In genomic region chr11:95121687-95122086, GRCh38 we compare ENCODE assay signal across 12 cellular contexts. TPM values are rescaled to one million over a fixed set of nuclear protein-coding genes. Genes with fewer than 3 reads are reported as not detected.
DNase-seq lines count a peak whose midpoint lies in the region; ATAC-seq and TF ChIP-seq lines count a peak whose summit lies in the region.
"Had no signal": no experiment of that assay in that cellular context is flagged by ENCODE, and none has a peak within 500 bp of the region (broad histone marks: within the 10 kb centered on the region; RNA-seq: fewer than 3 reads in every experiment).

No MANE protein-coding gene starts in this region.

- H3K4me1 ChIP-seq in HCT116 (ENCODE audit: control insufficient read depth in 1 of 2, insufficient read depth in 2 of 2, low read length in 2 of 2), result peaks cover 42% of the 10 kb centered on the region in 2 experiments
- H3K4me1 ChIP-seq: BE2C had no signal

- intact Hi-C loops in HCT116 (cut with micrococcal nuclease), result no loop called here

- H3K9ac ChIP-seq in HCT116 (ENCODE audit: low read length), result no peak overlapping the region

- H4K20me1 ChIP-seq in HCT116 (ENCODE audit: insufficient read depth), result no peaks in the 10 kb centered on the region

- H3K27ac ChIP-seq in HCT116 (ENCODE audit: low read depth, low read length), result no peak overlapping the region
- no peak overlapping the region for H3K27ac ChIP-seq in WERI-Rb-1

- RAD21 ChIA-PET in HCT116 (lab: Charles Lee; ENCODE audit: low non-redundant PET in 1 of 2, low total read pairs in 2 of 2, uncharacterized antibody in 2 of 2, unreplicated experiment in 2 of 2), result no interaction called here

- no peak for TF ChIP-seq POLR2A in HCT116 (IDR thresholded peaks at IDR 0.05; ENCODE audit: borderline replicate concordance, extremely low read depth, insufficient read depth, insufficient read length)

- no peak for TF ChIP-seq RAD21 in HCT116 (IDR thresholded peaks at IDR 0.05; ENCODE audit: low read depth)

- BruUV-seq in HCT116 (replicated peaks; lab: Mats Ljungman, UMichigan), result no TSS peak

- H3K4me2 ChIP-seq in HCT116 (ENCODE audit: low read length), result peak overlapping the region; percentile 46

- no peaks in the 10 kb centered on the region for H3K9me2 ChIP-seq in HCT116 (ENCODE audit: insufficient read depth)

- ATAC-seq in HCT116, result no peak
- no peak for ATAC-seq in HG03045 (IDR thresholded peaks at IDR 0.05; ENCODE audit: unreplicated experiment)
- ATAC-seq: CD8-positive, alpha-beta T cell; T-cell had no signal

- H3K4me3 ChIP-seq in HCT116 (replicated peaks in 1 of 2; ENCODE audit: low read depth in 1 of 2, low read length in 2 of 2), result no peak overlapping the region
- no peak overlapping the region for H3K4me3 ChIP-seq in WERI-Rb-1 (ENCODE audit: low read depth, low read length)

- TF ChIP-seq CTCF in HCT116 (IDR thresholded peaks at IDR 0.05 in 2 of 3, conservative IDR thresholded peaks at IDR 0.05 in 1 of 3; ENCODE audit: borderline replicate concordance in 1 of 3, insufficient read depth in 1 of 3, low read depth in 2 of 3, low read length in 2 of 3) (no peak), WERI-Rb-1 (IDR thresholded peaks at IDR 0.05; ENCODE audit: low read depth, low read length) (no peak)

- CTCF ChIA-PET in HCT116 (lab: Charles Lee), result no interaction called here

- H3K27me3 ChIP-seq in HCT116 (ENCODE audit: insufficient read depth, low read length) (no peaks in the 10 kb centered on the region), WERI-Rb-1 (ENCODE audit: insufficient read depth, low read depth, severe bottlenecking) (no peaks in the 10 kb centered on the region)
- H3K27me3 ChIP-seq: BE2C had no signal

- H3K9me3 ChIP-seq in HCT116 (ENCODE audit: control insufficient read depth in 1 of 2, insufficient read depth in 1 of 2, low read depth in 1 of 2, low read length in 2 of 2) (no peaks in the 10 kb centered on the region), WERI-Rb-1 (ENCODE audit: severe bottlenecking) (no peaks in the 10 kb centered on the region)
- H3K9me3 ChIP-seq: BE2C had no signal

- H3K36me3 ChIP-seq in HCT116 (ENCODE audit: control insufficient read depth in 1 of 2, insufficient read depth in 2 of 2, low read length in 2 of 2) (no peaks in the 10 kb centered on the region), WERI-Rb-1 (no peaks in the 10 kb centered on the region)
- H3K36me3 ChIP-seq: BE2C had no signal

- H3K79me2 ChIP-seq in HCT116 (ENCODE audit: insufficient read depth, low read length), result peaks cover 27% of the 10 kb centered on the region; the same call in 1 of the 2 replicates

- peak; percentile 60 for DNase-seq in COLO829 (ENCODE audit: low spot score)
- DNase-seq in HCT116 (ENCODE audit: low read depth, low spot score), result no peak
- DNase-seq in NCI-H524 treated with DMSO at 0.1 percent for 48 hours (lab: John Stamatoyannopoulos, UW), result peak; percentile 6
- DNase-seq in WERI-Rb-1, result peak; percentile 18
- no peak for DNase-seq in NCI-H446 (lab: John Stamatoyannopoulos, UW)
- no peak for DNase-seq in T-helper 9 cell
- DNase-seq: BE2C; CD8-positive, alpha-beta T cell; NCI-H1694; NCI-H748 treated with DMSO at 0.1 percent for 48 hours; T-cell had no signal

- H2AFZ ChIP-seq in HCT116 (ENCODE audit: low read depth, low read length, poor library complexity, severe bottlenecking), result no peak overlapping the region

- POLR2A ChIA-PET in HCT116 (lab: Charles Lee), result interaction anchor here (0.9 kb wide), 1 partner anchor 14 kb away, joined by 4 read pairs; no protein-coding TSS in a partner anchor

TF ChIP-seq in HCT116, 20 proteins besides CTCF, POLR2A, EP300 and RAD21:
- no peak for TF ChIP-seq SRF (IDR thresholded peaks at IDR 0.05; ENCODE audit: low read depth)
- no peak for TF ChIP-seq ATF3 (IDR thresholded peaks at IDR 0.05)

RNA-seq across cellular contexts. Expression of gene ENDOD1, which starts 32.0 kb away (rescaled TPM):
- total RNA-seq in HCT116 (2021; ENCODE audit: unreplicated experiment), result 33.6 TPM
- 22.9 and 26.9 TPM in 2 replicates for polyA plus RNA-seq in HCT116 (2012)

RNA-seq across cellular contexts. Expression of gene SRSF8, which starts 55.0 kb away (rescaled TPM):
- 31.0 TPM for total RNA-seq in HCT116 (2021; ENCODE audit: unreplicated experiment)
- polyA plus RNA-seq in HCT116 (2012), result 18.1 and 28.2 TPM in 2 replicates

Comparison
In these comparisons a context has a peak if more than half of its experiments do, and no peak if none do; other contexts are left out.
1. DNase-seq: peak in COLO829 (single experiment), NCI-H524 treated with DMSO at 0.1 percent for 48 hours (single experiment) and WERI-Rb-1 (single experiment); none in HCT116 (single experiment), NCI-H446 (0 of 2) and T-helper 9 cell (single experiment).